In the genomic region with DNA sequence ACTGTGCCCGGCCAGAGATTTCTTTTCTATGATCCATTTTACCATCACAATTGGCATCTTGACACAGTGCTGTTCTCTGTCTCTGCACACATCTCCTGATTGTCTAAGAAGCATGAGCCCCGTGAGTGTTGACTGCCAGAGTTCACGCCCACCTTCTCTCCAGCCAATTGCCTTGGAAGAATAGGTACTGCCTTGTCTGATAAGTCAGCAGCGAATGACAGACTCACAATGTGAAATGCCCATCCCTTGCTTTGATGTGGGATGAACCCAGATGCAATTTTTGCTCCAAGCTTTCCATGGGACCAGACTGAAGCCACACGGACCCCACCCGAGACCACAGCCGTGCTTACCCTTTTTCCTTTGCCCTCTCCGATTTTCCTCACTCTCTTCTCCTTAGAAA, we compare ENCODE assay signal across 6 cellular contexts.
"Had no signal": no experiment of that assay in that cellular context is flagged by ENCODE, and none has a peak within 500 bp of the region (broad histone marks: within the 10 kb centered on the region; RNA-seq: fewer than 3 reads in every experiment).

No MANE protein-coding gene starts in this region.

- FAIRE-seq: HTR-8/SVneo had no signal

- H3K4me3 ChIP-seq: GM23338 had no signal

- H2AFZ ChIP-seq: GM23338 had no signal

- H3K36me3 Mint-ChIP-seq: IgD-negative memory B cell had no signal

- H3K4me3 Mint-ChIP-seq: GM23338, H9, IgD-negative memory B cell had no signal

- DNase-seq: H9, HCEC 1CT, KG1 had no signal

- H3K9me3 Mint-ChIP-seq: GM23338, H9 had no signal

- H3K4me2 ChIP-seq: GM23338 had no signal

- H3K27ac Mint-ChIP-seq: GM23338 had no signal
